In the genomic region with DNA sequence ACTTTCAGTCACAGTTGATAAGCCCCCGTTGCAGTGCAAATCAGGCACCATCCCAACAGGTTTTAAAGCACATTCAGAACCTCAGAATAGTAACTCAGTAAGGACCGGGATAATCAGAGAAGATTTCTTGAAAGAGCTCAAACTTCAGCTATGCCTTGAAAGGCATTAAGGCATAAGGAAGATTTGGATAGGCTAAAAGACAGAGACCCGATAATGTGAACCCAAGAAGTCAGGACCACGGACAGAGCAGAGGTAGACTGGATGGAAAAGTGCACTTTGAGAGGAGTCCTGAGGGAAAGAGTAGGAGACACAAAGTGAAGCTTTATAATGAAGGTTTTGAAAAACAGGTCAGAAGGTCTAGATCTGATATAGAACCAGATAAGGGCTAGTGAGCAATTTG, we compare ENCODE assay signal across 9 cellular contexts.
DNase-seq lines count a peak whose midpoint lies in the region; ATAC-seq and TF ChIP-seq lines count a peak whose summit lies in the region.
"Had no signal": no experiment of that assay in that cellular context is flagged by ENCODE, and none has a peak within 500 bp of the region (broad histone marks: within the 10 kb centered on the region; RNA-seq: fewer than 3 reads in every experiment).

No MANE protein-coding gene starts in this region.

- H3K9ac ChIP-seq in NT2/D1 (ENCODE audit: insufficient read length, low read depth) = no peak overlapping the region

- ATAC-seq in GM19395 (IDR thresholded peaks at IDR 0.05; ENCODE audit: unreplicated experiment) = no peak

- H3K36me3 Mint-ChIP-seq in nephron progenitor cell (ENCODE audit: low read depth) = no peaks in the 10 kb centered on the region

- H3K4me3 Mint-ChIP-seq in nephron progenitor cell = no peak overlapping the region

- no peak for TF ChIP-seq CTCF in choroid plexus epithelial cell (conservative IDR thresholded peaks at IDR 0.05; ENCODE audit: low read depth, low read length)
- TF ChIP-seq CTCF in nephron progenitor cell (IDR thresholded peaks at IDR 0.05) = no peak

- no peaks in the 10 kb centered on the region for H3K9me3 ChIP-seq in NT2/D1 (ENCODE audit: insufficient read depth, low read length)

- H3K4me3 ChIP-seq in NT2/D1 (ENCODE audit: insufficient read length, low read depth) (no peak overlapping the region), choroid plexus epithelial cell (ENCODE audit: low read depth, low read length) (no peak overlapping the region)

- no peaks in the 10 kb centered on the region for H3K27me3 ChIP-seq in NT2/D1 (ENCODE audit: insufficient read depth, insufficient read length)

- H3K9me3 Mint-ChIP-seq in nephron progenitor cell = no peaks in the 10 kb centered on the region

- no peaks in the 10 kb centered on the region for H3K36me3 ChIP-seq in NT2/D1 (ENCODE audit: insufficient read depth, insufficient read length, low read length)

- no peak overlapping the region for H3K27ac Mint-ChIP-seq in nephron progenitor cell

- H3K4me1 Mint-ChIP-seq in nephron progenitor cell = no peaks in the 10 kb centered on the region

- no peaks in the 10 kb centered on the region for H3K4me1 ChIP-seq in NT2/D1 (ENCODE audit: insufficient read depth, insufficient read length)

- H3K27me3 Mint-ChIP-seq in nephron progenitor cell (ENCODE audit: low read depth, poor library complexity) = peaks cover 3% of the 10 kb centered on the region

- DNase-seq in NOMO-1 treated with DMSO at 0.1 percent for 48 hours (lab: John Stamatoyannopoulos, UW; ENCODE audit: unreplicated experiment) (peak; percentile 0), NOMO-1 treated with dmso at 0.1 percent for 144 hours (lab: John Stamatoyannopoulos, UW; ENCODE audit: unreplicated experiment) (no peak), NT2/D1 (ENCODE audit: low read depth, low spot score) (peak; percentile 49), choroid plexus epithelial cell (ENCODE audit: low read depth) (peak; percentile 63), nephron progenitor cell (peak; percentile 77), 8988T (no peak), NCI-H2081 (lab: John Stamatoyannopoulos, UW) (no peak)
- DNase-seq: H7 had no signal

Comparison
In these comparisons a context has a peak if more than half of its experiments do, and no peak if none do; other contexts are left out.
1. DNase-seq: peak in NOMO-1 treated with DMSO at 0.1 percent for 48 hours (single experiment), NT2/D1 (single experiment), choroid plexus epithelial cell (single experiment) and nephron progenitor cell (single experiment); none in NOMO-1 treated with dmso at 0.1 percent for 144 hours (single experiment), 8988T (single experiment) and NCI-H2081 (0 of 2).